ENCODE assay signal across 10 cellular contexts in the genomic region with DNA sequence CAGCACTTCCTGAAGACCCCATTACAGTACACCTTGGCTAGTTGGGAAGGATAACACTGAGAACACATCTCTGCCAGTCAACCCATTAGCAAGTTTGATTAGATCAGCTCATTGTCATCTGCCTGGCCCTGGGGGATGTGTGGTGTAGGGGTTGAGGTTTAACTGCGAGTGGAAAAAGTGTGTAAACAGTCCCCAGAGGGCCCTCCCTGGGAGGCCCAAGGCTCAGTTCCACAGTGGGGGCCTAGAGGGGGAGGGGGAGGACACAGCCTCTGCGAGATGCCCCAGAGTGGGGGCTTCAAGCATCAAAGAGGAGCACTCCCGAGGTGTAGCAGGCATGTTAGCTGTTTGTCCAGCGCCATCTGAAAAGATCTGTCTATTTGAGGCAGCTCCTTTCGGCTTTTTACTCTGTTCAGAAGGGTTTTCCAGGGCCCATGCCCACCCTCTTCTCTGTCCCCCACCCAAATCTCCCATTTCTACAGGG. TPM values are rescaled to one million over a fixed set of nuclear protein-coding genes. Genes with fewer than 3 reads are reported as not detected.
DNase-seq lines count a peak whose midpoint lies in the region; ATAC-seq and TF ChIP-seq lines count a peak whose summit lies in the region.
"Had no signal": no experiment of that assay in that cellular context is flagged by ENCODE, and none has a peak within 500 bp of the region (broad histone marks: within the 10 kb centered on the region; RNA-seq: fewer than 3 reads in every experiment).

No MANE protein-coding gene starts in this region.

- no peaks in the 10 kb centered on the region for H3K9me2 ChIP-seq in GM23338 (ENCODE audit: insufficient read depth)

- H3K36me3 ChIP-seq in BE2C (no peaks in the 10 kb centered on the region), GM23338 (ENCODE audit: insufficient read depth) (no peaks in the 10 kb centered on the region)
- H3K36me3 ChIP-seq: neutrophil had no signal

- no peak overlapping the region for H3K4me3 ChIP-seq in BE2C (ENCODE audit: low read depth, low read length)
- H3K4me3 ChIP-seq in GM23338 = 0 out of 2 replicates have a peak overlapping the region, but pooled peaks have one; percentile 17

- DNase-seq in BE2C = peak; percentile 58
- no peak for DNase-seq in GM23338 (ENCODE audit: low spot score)
- no peak for DNase-seq in WTC11 (ENCODE audit: low spot score)
- no peak for DNase-seq in epithelial cell of prostate (ENCODE audit: low read depth, low spot score)
- DNase-seq in DMS79 treated with DMSO at 0.1 percent for 48 hours (lab: John Stamatoyannopoulos, UW) = no peak
- DNase-seq in NCI-H2081 (lab: John Stamatoyannopoulos, UW) = no peak
- no peak for DNase-seq in NCI-H2107 (lab: John Stamatoyannopoulos, UW)

- H3F3A ChIP-seq in GM23338 (replicated peaks; ENCODE audit: low read depth) = 0 out of 2 replicates have a peak, but pooled peaks cover 3% of the 10 kb centered on the region

- H4K20me1 ChIP-seq in GM23338 (replicated peaks; ENCODE audit: insufficient read depth) = no peaks in the 10 kb centered on the region

- no peak overlapping the region for H3K27ac ChIP-seq in GM23338 (ENCODE audit: low read depth)
- peak overlapping the region; percentile 77 for H3K27ac ChIP-seq in epithelial cell of prostate
- H3K27ac ChIP-seq: neutrophil had no signal

- POLR2A ChIA-PET in WTC11 (lab: Charles Lee) = interaction anchor here (0.8 kb wide), 1 partner anchor 9 kb away, joined by 4 read pairs; no protein-coding TSS in a partner anchor

- H3K27me3 ChIP-seq in BE2C = no peaks in the 10 kb centered on the region
- H3K27me3 ChIP-seq in GM23338 (ENCODE audit: insufficient read depth) = no peaks in the 10 kb centered on the region
- H3K27me3 ChIP-seq: neutrophil had no signal

- H3K27ac Mint-ChIP-seq in GM23338 = no peak overlapping the region
- no peak overlapping the region for H3K27ac Mint-ChIP-seq in WTC11
- H3K27ac Mint-ChIP-seq in stimulated activated memory B cell treated with anti-CD40 and anti-IgM and Interleukin-4, amounts not matched to agents 10 μg/mL and 1 μg/mL and 100 μg/mL, for 72 hours = peak overlapping the region; percentile 92

- no peak overlapping the region for H3K4me3 Mint-ChIP-seq in GM23338
- H3K4me3 Mint-ChIP-seq in WTC11 = no peak overlapping the region
- peak overlapping the region; percentile 93 for H3K4me3 Mint-ChIP-seq in stimulated activated memory B cell treated with anti-CD40 and anti-IgM and Interleukin-4, amounts not matched to agents 10 μg/mL and 1 μg/mL and 100 μg/mL, for 72 hours

- ATAC-seq in GM23338 (no peak; the same call in 2 of the 3 replicates), WTC11 (no peak)
- ATAC-seq in stimulated activated memory B cell treated with anti-CD40 and anti-IgM and Interleukin-4, amounts not matched to agents 10 μg/mL and 1 μg/mL and 100 μg/mL, for 72 hours = peak; percentile 90

- H3K4me2 ChIP-seq in GM23338 = 0 out of 2 replicates have a peak overlapping the region, but pooled peaks have one; percentile 43

- no peaks in the 10 kb centered on the region for H3K9me3 ChIP-seq in BE2C
- H3K9me3 ChIP-seq: neutrophil had no signal

- CTCF ChIA-PET in WTC11 (lab: Charles Lee) = interaction anchor here (0.5 to 2.7 kb wide), 13 partner anchors 9 to 237 kb away, joined by 3 to 19 read pairs (median 3); partner anchors contain the start of genes ACRBP and ZNF384

- TF ChIP-seq CTCF in BE2C (IDR thresholded peaks at IDR 0.05; ENCODE audit: low read depth, low read length) (no peak), GM23338 (conservative IDR thresholded peaks at IDR 0.05; ENCODE audit: low read depth in 2 of 2) (no peak), WTC11 (IDR thresholded peaks at IDR 0.05) (no peak)

- no peaks in the 10 kb centered on the region for H3K79me2 ChIP-seq in GM23338 (replicated peaks; ENCODE audit: insufficient read depth)

- peak overlapping the region; percentile 80 for H2AFZ ChIP-seq in GM23338

- H3K36me3 Mint-ChIP-seq in GM23338 (ENCODE audit: low read depth) (no peaks in the 10 kb centered on the region; the same call in 2 of the 3 replicates), WTC11 (no peaks in the 10 kb centered on the region)
- peaks cover 6% of the 10 kb centered on the region for H3K36me3 Mint-ChIP-seq in stimulated activated memory B cell treated with anti-CD40 and anti-IgM and Interleukin-4, amounts not matched to agents 10 μg/mL and 1 μg/mL and 100 μg/mL, for 72 hours

- H3K9me3 Mint-ChIP-seq in GM23338 (no peaks in the 10 kb centered on the region), WTC11 (no peaks in the 10 kb centered on the region)
- H3K9me3 Mint-ChIP-seq in stimulated activated memory B cell treated with anti-CD40 and anti-IgM and Interleukin-4, amounts not matched to agents 10 μg/mL and 1 μg/mL and 100 μg/mL, for 72 hours = no peaks in the 10 kb centered on the region

- H3K27me3 Mint-ChIP-seq in GM23338 (ENCODE audit: insufficient read depth, low read depth, poor library complexity) (peaks cover 27% of the 10 kb centered on the region), WTC11 (ENCODE audit: low read depth) (peaks cover 3% of the 10 kb centered on the region)
- H3K27me3 Mint-ChIP-seq in stimulated activated memory B cell treated with anti-CD40 and anti-IgM and Interleukin-4, amounts not matched to agents 10 μg/mL and 1 μg/mL and 100 μg/mL, for 72 hours = no peaks in the 10 kb centered on the region

- peaks cover 18% of the 10 kb centered on the region; the same call in 2 of the 3 replicates for H3K4me1 Mint-ChIP-seq in GM23338
- H3K4me1 Mint-ChIP-seq in WTC11 = peaks cover 19% of the 10 kb centered on the region
- H3K4me1 Mint-ChIP-seq in stimulated activated memory B cell treated with anti-CD40 and anti-IgM and Interleukin-4, amounts not matched to agents 10 μg/mL and 1 μg/mL and 100 μg/mL, for 72 hours = peaks cover 78% of the 10 kb centered on the region

- H3K4me1 ChIP-seq in BE2C (peaks cover 29% of the 10 kb centered on the region), GM23338 (ENCODE audit: insufficient read depth) (no peaks in the 10 kb centered on the region)

TF ChIP-seq in GM23338, 12 proteins besides CTCF, POLR2A, EP300 and RAD21 (continues in another document):
- TF ChIP-seq NANOG (IDR thresholded peaks at IDR 0.05; ENCODE audit: borderline replicate concordance) (no peak), STAT1 (IDR thresholded peaks at IDR 0.05; ENCODE audit: unreplicated experiment) (no peak), ETS1 (IDR thresholded peaks at IDR 0.05) (no peak)

TF ChIP-seq in WTC11, 78 proteins besides CTCF, POLR2A, EP300 and RAD21:
- TF ChIP-seq, protein P1, sequence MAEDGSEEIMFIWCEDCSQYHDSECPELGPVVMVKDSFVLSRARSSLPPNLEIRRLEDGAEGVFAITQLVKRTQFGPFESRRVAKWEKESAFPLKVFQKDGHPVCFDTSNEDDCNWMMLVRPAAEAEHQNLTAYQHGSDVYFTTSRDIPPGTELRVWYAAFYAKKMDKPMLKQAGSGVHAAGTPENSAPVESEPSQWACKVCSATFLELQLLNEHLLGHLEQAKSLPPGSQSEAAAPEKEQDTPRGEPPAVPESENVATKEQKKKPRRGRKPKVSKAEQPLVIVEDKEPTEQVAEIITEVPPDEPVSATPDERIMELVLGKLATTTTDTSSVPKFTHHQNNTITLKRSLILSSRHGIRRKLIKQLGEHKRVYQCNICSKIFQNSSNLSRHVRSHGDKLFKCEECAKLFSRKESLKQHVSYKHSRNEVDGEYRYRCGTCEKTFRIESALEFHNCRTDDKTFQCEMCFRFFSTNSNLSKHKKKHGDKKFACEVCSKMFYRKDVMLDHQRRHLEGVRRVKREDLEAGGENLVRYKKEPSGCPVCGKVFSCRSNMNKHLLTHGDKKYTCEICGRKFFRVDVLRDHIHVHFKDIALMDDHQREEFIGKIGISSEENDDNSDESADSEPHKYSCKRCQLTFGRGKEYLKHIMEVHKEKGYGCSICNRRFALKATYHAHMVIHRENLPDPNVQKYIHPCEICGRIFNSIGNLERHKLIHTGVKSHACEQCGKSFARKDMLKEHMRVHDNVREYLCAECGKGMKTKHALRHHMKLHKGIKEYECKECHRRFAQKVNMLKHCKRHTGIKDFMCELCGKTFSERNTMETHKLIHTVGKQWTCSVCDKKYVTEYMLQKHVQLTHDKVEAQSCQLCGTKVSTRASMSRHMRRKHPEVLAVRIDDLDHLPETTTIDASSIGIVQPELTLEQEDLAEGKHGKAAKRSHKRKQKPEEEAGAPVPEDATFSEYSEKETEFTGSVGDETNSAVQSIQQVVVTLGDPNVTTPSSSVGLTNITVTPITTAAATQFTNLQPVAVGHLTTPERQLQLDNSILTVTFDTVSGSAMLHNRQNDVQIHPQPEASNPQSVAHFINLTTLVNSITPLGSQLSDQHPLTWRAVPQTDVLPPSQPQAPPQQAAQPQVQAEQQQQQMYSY (CRISPR knock-in tag; IDR thresholded peaks at IDR 0.05) = no peak
- TF ChIP-seq ZNF263 (CRISPR knock-in tag; IDR thresholded peaks at IDR 0.05; ENCODE audit: low read depth) = peak; percentile 56

RNA-seq across cellular contexts. Expression of gene LPAR5, which starts 0.3 kb away (rescaled TPM):
- 1.9 TPM for polyA plus RNA-seq in BE2C (2012; ENCODE audit: insufficient read depth, insufficient read length, low read depth)
- 0.38 and 0.89 TPM in 2 replicates for total RNA-seq in GM23338 (2014; rRNA removed; shearing (Covaris generic))
- 0.32 and 0.38 TPM in 2 replicates for polyA plus RNA-seq in GM23338 (2016; fragmentation: Nextera tagmentation; extraction: Ambion mirVana)
- total RNA-seq in WTC11 (2021) = 0.20 to 0.57 TPM (median 0.48 TPM) in 3 replicates
- total RNA-seq: Daoy had no signal

RNA-seq across cellular contexts. Expression of gene ACRBP, which starts 11.8 kb away (rescaled TPM):
- polyA plus RNA-seq in BE2C (2012; ENCODE audit: insufficient read depth, insufficient read length, low read depth) = 2.3 TPM
- total RNA-seq in GM23338 (2014; rRNA removed; shearing (Covaris generic)) = 2.2 TPM in 1 of 2 replicates, not detected in the other
- 0.70 TPM in 1 of 2 replicates, not detected in the other for polyA plus RNA-seq in GM23338 (2016; fragmentation: Nextera tagmentation; extraction: Ambion mirVana)
- total RNA-seq in WTC11 (2021) = 2.1 to 4.2 TPM (median 3.2 TPM) in 3 replicates
- total RNA-seq: Daoy had no signal

RNA-seq across cellular contexts. Expression of gene ING4, which starts 27.5 kb away (rescaled TPM):
- 50.8 TPM for polyA plus RNA-seq in BE2C (2012; ENCODE audit: insufficient read depth, insufficient read length, low read depth)
- total RNA-seq in GM23338 (2014; rRNA removed; shearing (Covaris generic)) = 22.0 and 27.7 TPM in 2 replicates
- 25.5 and 29.6 TPM in 2 replicates for polyA plus RNA-seq in GM23338 (2016; fragmentation: Nextera tagmentation; extraction: Ambion mirVana)
- total RNA-seq in WTC11 (2021) = 23.0 to 27.4 TPM (median 26.7 TPM) in 3 replicates

RNA-seq across cellular contexts. Expression of gene CHD4, which starts 28.2 kb away (rescaled TPM):
- 347 TPM for polyA plus RNA-seq in BE2C (2012; ENCODE audit: insufficient read depth, insufficient read length, low read depth)
- total RNA-seq in GM23338 (2014; rRNA removed; shearing (Covaris generic)) = 301 and 351 TPM in 2 replicates
- 317 and 370 TPM in 2 replicates for polyA plus RNA-seq in GM23338 (2016; fragmentation: Nextera tagmentation; extraction: Ambion mirVana)
- 333 to 354 TPM (median 334 TPM) in 3 replicates for total RNA-seq in WTC11 (2021)

RNA-seq across cellular contexts. Expression of gene ZNF384, which starts 53.8 kb away (rescaled TPM):
- 171 TPM for polyA plus RNA-seq in BE2C (2012; ENCODE audit: insufficient read depth, insufficient read length, low read depth)
- 30.2 and 35.9 TPM in 2 replicates for total RNA-seq in GM23338 (2014; rRNA removed; shearing (Covaris generic))
- polyA plus RNA-seq in GM23338 (2016; fragmentation: Nextera tagmentation; extraction: Ambion mirVana) = 14.7 and 20.5 TPM in 2 replicates
- total RNA-seq in WTC11 (2021) = 63.8 to 64.7 TPM (median 64.4 TPM) in 3 replicates
